In genomic region chr20:43365691-43366090, GRCh38 we compare ENCODE assay signal across 33 cellular contexts.
"Had no signal": no experiment of that assay in that cellular context is flagged by ENCODE, and none has a peak within 500 bp of the region (broad histone marks: within the 10 kb centered on the region; RNA-seq: fewer than 3 reads in every experiment).

No MANE protein-coding gene starts in this region.

- H3K9me3 Mint-ChIP-seq: activated B cell treated with CpG ODN at 0.5 μM for 24 hours; activated CD8-positive, alpha-beta T cell treated with anti-CD3 and anti-CD28 coated beads for 36 hours; activated naive CD4-positive, alpha-beta T cell treated with anti-CD3 and anti-CD28 coated beads, Interleukin-2, amount 50 U/mL, for 24 hours; activated naive CD8-positive, alpha-beta T cell treated with anti-CD3 and anti-CD28 coated beads for 36 hours; activated naive CD8-positive, alpha-beta T cell treated with anti-CD3 and anti-CD28 coated beads, Interleukin-2, amount 50 U/mL, for 24 hours; activated T-cell treated with anti-CD3 and anti-CD28 coated beads, Interleukin-2, amount 50 U/mL, for 4 hours; effector memory CD8-positive, alpha-beta T cell; T-helper 2 cell treated with Interferon-gamma antibody and Interleukin-4, amounts not matched to agents 5 μg/mL and 100 μg/mL, for 36 hours had no signal

- ATAC-seq: activated CD4-positive, CD25-positive, alpha-beta regulatory T cell treated with anti-CD3 and anti-CD28 coated beads, Interleukin-2, amount 50 U/mL, for 24 hours; activated CD8-positive, alpha-beta T cell treated with anti-CD3 and anti-CD28 coated beads for 36 hours; activated naive CD8-positive, alpha-beta T cell treated with anti-CD3 and anti-CD28 coated beads, Interleukin-2, amount 50 U/mL, for 24 hours; activated T-cell treated with anti-CD3 and anti-CD28 coated beads, Interleukin-2, amount 50 U/mL, for 4 hours; activated T-helper 17 cell treated with anti-CD3 and anti-CD28 coated beads, Interleukin-2, amount 50 U/mL, for 72 hours; body of pancreas; effector memory CD8-positive, alpha-beta T cell; gastroesophageal sphincter; T-helper 17 cell had no signal

- H3K36me3 ChIP-seq: adrenal gland, esophagus squamous epithelium, gastroesophageal sphincter, WERI-Rb-1 had no signal

- H3K4me3 ChIP-seq: adrenal gland, body of pancreas, esophagus squamous epithelium, gastroesophageal sphincter had no signal

- H3K27ac Mint-ChIP-seq: activated B cell treated with CpG ODN at 0.5 μM for 24 hours; activated CD8-positive, alpha-beta T cell treated with anti-CD3 and anti-CD28 coated beads for 36 hours; activated naive CD4-positive, alpha-beta T cell treated with anti-CD3 and anti-CD28 coated beads, Interleukin-2, amount 50 U/mL, for 24 hours; activated naive CD8-positive, alpha-beta T cell treated with anti-CD3 and anti-CD28 coated beads for 36 hours; activated naive CD8-positive, alpha-beta T cell treated with anti-CD3 and anti-CD28 coated beads, Interleukin-2, amount 50 U/mL, for 24 hours; activated T-helper 17 cell treated with anti-CD3 and anti-CD28 coated beads, Interleukin-2, amount 50 U/mL, for 72 hours; effector memory CD8-positive, alpha-beta T cell; T-helper 17 cell; T-helper 2 cell treated with Interferon-gamma antibody and Interleukin-4, amounts not matched to agents 5 μg/mL and 100 μg/mL, for 36 hours had no signal

- H3K36me3 Mint-ChIP-seq: activated naive CD4-positive, alpha-beta T cell treated with anti-CD3 and anti-CD28 coated beads, Interleukin-2, amount 50 U/mL, for 24 hours; activated naive CD8-positive, alpha-beta T cell treated with anti-CD3 and anti-CD28 coated beads for 36 hours had no signal

- H3K4me1 Mint-ChIP-seq: activated B cell treated with CpG ODN at 0.5 μM for 24 hours; activated naive CD4-positive, alpha-beta T cell treated with anti-CD3 and anti-CD28 coated beads, Interleukin-2, amount 50 U/mL, for 24 hours; activated naive CD8-positive, alpha-beta T cell treated with anti-CD3 and anti-CD28 coated beads for 36 hours; activated naive CD8-positive, alpha-beta T cell treated with anti-CD3 and anti-CD28 coated beads, Interleukin-2, amount 50 U/mL, for 24 hours; activated T-helper 17 cell treated with anti-CD3 and anti-CD28 coated beads, Interleukin-2, amount 50 U/mL, for 72 hours had no signal

- H3K4me1 ChIP-seq: adrenal gland, body of pancreas, esophagus squamous epithelium, gastroesophageal sphincter had no signal

- H3K4me3 Mint-ChIP-seq: activated B cell treated with CpG ODN at 0.5 μM for 24 hours; activated CD8-positive, alpha-beta T cell treated with anti-CD3 and anti-CD28 coated beads for 36 hours; activated naive CD4-positive, alpha-beta T cell treated with anti-CD3 and anti-CD28 coated beads, Interleukin-2, amount 50 U/mL, for 24 hours; activated naive CD8-positive, alpha-beta T cell treated with anti-CD3 and anti-CD28 coated beads for 36 hours; activated naive CD8-positive, alpha-beta T cell treated with anti-CD3 and anti-CD28 coated beads, Interleukin-2, amount 50 U/mL, for 24 hours; activated T-cell treated with anti-CD3 and anti-CD28 coated beads, Interleukin-2, amount 50 U/mL, for 4 hours; activated T-helper 17 cell treated with anti-CD3 and anti-CD28 coated beads, Interleukin-2, amount 50 U/mL, for 72 hours; effector memory CD8-positive, alpha-beta T cell; T-helper 17 cell; T-helper 2 cell treated with Interferon-gamma antibody and Interleukin-4, amounts not matched to agents 5 μg/mL and 100 μg/mL, for 36 hours had no signal

- H3K9me3 ChIP-seq: adrenal gland, body of pancreas, esophagus squamous epithelium, gastroesophageal sphincter had no signal

- H3K27ac ChIP-seq: adrenal gland, body of pancreas, epithelial cell of prostate, esophagus squamous epithelium, gastroesophageal sphincter, WERI-Rb-1 had no signal

- DNase-seq: activated B cell treated with CpG ODN at 0.5 μM for 24 hours; activated CD4-positive, alpha-beta T cell treated with anti-CD3 and anti-CD28 coated beads for 48 hours; activated CD4-positive, alpha-beta T cell treated with anti-CD3 and anti-CD28 coated beads, Interleukin-2, amount 50 U/mL, for 1 hour; activated CD4-positive, alpha-beta T cell treated with anti-CD3 and anti-CD28 coated beads, Interleukin-2, amount 50 U/mL, for 48 hours; activated CD8-positive, alpha-beta memory T cell treated with anti-CD3 and anti-CD28 coated beads for 24 hours; activated CD8-positive, alpha-beta T cell treated with anti-CD3 and anti-CD28 coated beads for 36 hours; activated effector memory CD4-positive, alpha-beta T cell treated with Interleukin-2 at 50 U/mL for 16 hours; activated gamma-delta T cell treated with Interleukin-2 at 50 U/mL for 16 hours; activated naive CD4-positive, alpha-beta T cell treated with Interleukin-2 at 50 U/mL for 16 hours; activated naive CD8-positive, alpha-beta T cell treated with anti-CD3 and anti-CD28 coated beads for 36 hours; activated naive CD8-positive, alpha-beta T cell treated with anti-CD3 and anti-CD28 coated beads, Interleukin-2, amount 50 U/mL, for 24 hours; activated T-cell treated with anti-CD3 and anti-CD28 coated beads, Interleukin-2, amount 50 U/mL, for 4 hours; adrenal gland; amygdala; aorta; body of pancreas; caudate nucleus; cortex of kidney; dermis blood vessel endothelial cell; effector CD4-positive, alpha-beta T cell; effector memory CD8-positive, alpha-beta T cell; esophagus squamous epithelium; foreskin melanocyte; T-helper 1 cell; T-helper 17 cell; T1000; WERI-Rb-1 had no signal

- H3K27me3 ChIP-seq: adrenal gland, body of pancreas had no signal
